Comparison of ENCODE assay signal across 9 cellular contexts in the genomic region with DNA sequence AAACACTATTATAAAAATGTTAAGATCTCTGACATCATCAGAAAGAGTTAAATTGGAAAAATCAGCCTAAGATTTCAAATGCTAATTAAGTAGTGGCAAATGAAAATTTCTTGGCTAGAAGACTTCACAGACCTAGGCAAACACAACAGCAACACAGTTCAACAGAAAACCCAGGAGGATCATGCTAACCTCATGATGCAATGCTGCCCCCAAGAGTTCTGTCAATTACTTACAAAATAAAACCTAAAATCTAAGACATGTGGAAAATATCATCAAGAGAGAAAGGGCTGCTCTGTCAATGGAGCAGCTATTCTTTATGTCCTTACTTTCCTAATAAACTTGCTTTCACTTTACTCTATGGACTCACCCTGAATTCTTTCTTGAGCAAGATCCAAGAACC. TPM values are rescaled to one million over a fixed set of nuclear protein-coding genes. Genes with fewer than 3 reads are reported as not detected.
DNase-seq lines count a peak whose midpoint lies in the region; ATAC-seq, FAIRE-seq and TF ChIP-seq lines count a peak whose summit lies in the region.
"Had no signal": no experiment of that assay in that cellular context is flagged by ENCODE, and none has a peak within 500 bp of the region (broad histone marks: within the 10 kb centered on the region; RNA-seq: fewer than 3 reads in every experiment).

No MANE protein-coding gene starts in this region.

- H3K27me3 ChIP-seq in KMS-11 (ENCODE audit: insufficient read depth, low read depth) = no peaks in the 10 kb centered on the region
- no peaks in the 10 kb centered on the region for H3K27me3 ChIP-seq in WERI-Rb-1 (ENCODE audit: insufficient read depth, low read depth, severe bottlenecking)

- no peaks in the 10 kb centered on the region for H3K36me3 ChIP-seq in KMS-11 (ENCODE audit: insufficient read depth)
- H3K36me3 ChIP-seq in WERI-Rb-1 = peaks cover 50% of the 10 kb centered on the region

- peak; percentile 61 for FAIRE-seq in frontal cortex (lab: Jason Lieb, UNC)

- no peaks in the 10 kb centered on the region for H3K79me2 ChIP-seq in KMS-11 (ENCODE audit: insufficient read depth, low read depth)

- H3K27ac ChIP-seq in KMS-11 = no peak overlapping the region
- no peak overlapping the region for H3K27ac ChIP-seq in WERI-Rb-1

- H3K4me1 ChIP-seq in KMS-11 (ENCODE audit: low read depth, poor library complexity, severe bottlenecking) = no peaks in the 10 kb centered on the region
- H3K4me1 ChIP-seq: Caco-2 had no signal

- DNase-seq in NCI-H2196 treated with DMSO at 0.1 percent for 48 hours (lab: John Stamatoyannopoulos, UW; ENCODE audit: unreplicated experiment) (peak; percentile 4), NCI-H2196 (lab: John Stamatoyannopoulos, UW; ENCODE audit: unreplicated experiment) (no peak), WERI-Rb-1 (no peak), frontal cortex (ENCODE audit: low spot score in 2 of 2) (peak; percentile 24 to 49), NCI-H774 (lab: John Stamatoyannopoulos, UW) (no peak)
- peak; percentile 5 for DNase-seq in stimulated activated CD4-positive, alpha-beta T cell treated with anti-CD3 and anti-CD28 coated beads, Interleukin-4, amount 100 ng/mL, for 1 hour

- H4K20me1 ChIP-seq in KMS-11 (ENCODE audit: insufficient read depth) = no peaks in the 10 kb centered on the region

- TF ChIP-seq CTCF in KMS-11 (conservative IDR thresholded peaks at IDR 0.05; ENCODE audit: low read depth, low read length) = peak; percentile 43; the same call in 1 of the 2 replicates
- TF ChIP-seq CTCF in WERI-Rb-1 (IDR thresholded peaks at IDR 0.05; ENCODE audit: low read depth, low read length) = peak; percentile 5; the same call in 1 of the 2 replicates

- no peak overlapping the region for H3K4me3 ChIP-seq in KMS-11 (IDR thresholded peaks at IDR 0.05; ENCODE audit: insufficient read depth, low read depth, low read length)
- H3K4me3 ChIP-seq in WERI-Rb-1 (ENCODE audit: low read depth, low read length) = no peak overlapping the region

- ATAC-seq in HG03175 (IDR thresholded peaks at IDR 0.05; ENCODE audit: unreplicated experiment) = no peak

- H3K4me2 ChIP-seq in KMS-11 = no peak overlapping the region

- H2AFZ ChIP-seq in KMS-11 (ENCODE audit: low read depth) = no peak overlapping the region

- no peaks in the 10 kb centered on the region for H3K9me3 ChIP-seq in WERI-Rb-1 (ENCODE audit: severe bottlenecking)
- H3K9me3 ChIP-seq: Caco-2 had no signal

- no peak overlapping the region for H3K9ac ChIP-seq in KMS-11

RNA-seq across cellular contexts. Expression of a gene that starts 21.0 kb away (rescaled TPM):
- total RNA-seq in frontal cortex = not detected
- total RNA-seq: Caco-2 had no signal

RNA-seq across cellular contexts. Expression of a gene that starts 41.5 kb away (rescaled TPM):
- total RNA-seq in frontal cortex = 26.5 TPM

RNA-seq across cellular contexts. Expression of a gene that starts 48.4 kb away (rescaled TPM):
- total RNA-seq in frontal cortex = 30.2 TPM

Comparison
In these comparisons a context has a peak if more than half of its experiments do, and no peak if none do; other contexts are left out.
1. DNase-seq: peak in NCI-H2196 treated with DMSO at 0.1 percent for 48 hours (single experiment), frontal cortex (2 of 2) and stimulated activated CD4-positive, alpha-beta T cell treated with anti-CD3 and anti-CD28 coated beads, Interleukin-4, amount 100 ng/mL, for 1 hour (single experiment); none in NCI-H2196 (single experiment), WERI-Rb-1 (single experiment) and NCI-H774 (single experiment).